In the genomic region with DNA sequence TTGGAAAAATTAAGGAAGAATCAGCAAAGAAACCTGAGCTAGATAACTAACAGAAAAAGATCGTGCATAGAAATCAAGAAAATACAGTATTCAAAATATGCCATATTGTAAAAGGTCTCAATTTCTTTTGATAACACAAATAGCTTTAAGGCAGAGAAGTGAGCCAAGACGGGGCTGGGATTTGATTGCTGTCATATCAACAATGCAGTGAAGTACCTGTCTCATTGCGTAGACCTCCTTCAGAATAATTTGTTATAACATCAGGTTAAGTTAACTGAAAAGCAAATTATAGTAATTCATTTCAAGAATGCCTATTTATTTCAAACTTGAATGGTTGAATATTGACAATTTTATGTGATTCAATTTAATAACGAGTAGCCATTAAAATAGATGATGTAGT, we compare ENCODE assay signal across 8 cellular contexts.
"Had no signal": no experiment of that assay in that cellular context is flagged by ENCODE, and none has a peak within 500 bp of the region (broad histone marks: within the 10 kb centered on the region; RNA-seq: fewer than 3 reads in every experiment).

No MANE protein-coding gene starts in this region.

- H3K4me1 Mint-ChIP-seq: GM23338, H9 had no signal

- H3K9me3 ChIP-seq: HAP-1 had no signal

- H3K4me2 ChIP-seq: GM23338 had no signal

- H3K4me3 ChIP-seq: GM23248, GM23338, HAP-1 had no signal

- H3K9ac ChIP-seq: GM23248 had no signal

- H3K27ac ChIP-seq: GM23248 had no signal

- H2AFZ ChIP-seq: GM23248, GM23338 had no signal

- H3K36me3 ChIP-seq: HAP-1 had no signal

- DNase-seq: GM23248, GOT3, H7, H9, HCEC 1CT, HFFc6 had no signal

- H3K27ac Mint-ChIP-seq: GM23338, H9, HFFc6 had no signal

- H3K4me3 Mint-ChIP-seq: GM23338, H9, HFFc6 had no signal
